2 cellular contexts compared by ENCODE assay signal in the genomic region with DNA sequence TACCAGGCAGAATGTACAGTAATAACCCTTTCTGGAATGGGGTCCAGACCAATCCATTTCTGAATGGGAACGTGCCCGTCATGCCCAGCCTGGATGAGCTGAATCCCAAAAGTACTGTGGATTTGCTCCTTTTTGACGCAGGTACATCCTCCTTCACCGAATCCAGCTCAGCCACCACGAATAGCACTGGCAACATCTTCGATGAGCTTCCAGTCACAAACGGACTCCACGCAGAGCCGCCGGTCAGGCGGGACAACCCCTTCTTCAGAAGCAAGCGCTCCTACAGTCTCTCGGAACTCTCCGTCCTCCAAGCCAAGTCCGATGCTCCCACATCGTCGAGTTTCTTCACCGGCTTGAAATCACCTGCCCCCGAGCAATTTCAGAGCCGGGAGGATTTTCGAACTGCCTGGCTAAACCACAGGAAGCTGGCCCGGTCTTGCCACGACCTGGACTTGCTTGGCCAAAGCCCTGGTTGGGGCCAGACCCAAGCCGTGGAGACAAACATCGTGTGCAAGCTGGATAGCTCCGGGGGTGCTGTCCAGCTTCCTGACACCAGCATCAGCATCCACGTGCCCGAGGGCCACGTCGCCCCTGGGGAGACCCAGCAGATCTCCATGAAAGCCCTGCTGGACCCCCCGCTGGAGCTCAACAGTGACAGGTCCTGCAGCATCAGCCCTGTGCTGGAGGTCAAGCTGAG.
TF ChIP-seq lines count a peak whose summit lies in the region.

No MANE protein-coding gene starts in this region.

TF ChIP-seq in SK-N-SH, 30 proteins besides CTCF, POLR2A, EP300 and RAD21 (continued from another document):
- TF ChIP-seq, protein P1, sequence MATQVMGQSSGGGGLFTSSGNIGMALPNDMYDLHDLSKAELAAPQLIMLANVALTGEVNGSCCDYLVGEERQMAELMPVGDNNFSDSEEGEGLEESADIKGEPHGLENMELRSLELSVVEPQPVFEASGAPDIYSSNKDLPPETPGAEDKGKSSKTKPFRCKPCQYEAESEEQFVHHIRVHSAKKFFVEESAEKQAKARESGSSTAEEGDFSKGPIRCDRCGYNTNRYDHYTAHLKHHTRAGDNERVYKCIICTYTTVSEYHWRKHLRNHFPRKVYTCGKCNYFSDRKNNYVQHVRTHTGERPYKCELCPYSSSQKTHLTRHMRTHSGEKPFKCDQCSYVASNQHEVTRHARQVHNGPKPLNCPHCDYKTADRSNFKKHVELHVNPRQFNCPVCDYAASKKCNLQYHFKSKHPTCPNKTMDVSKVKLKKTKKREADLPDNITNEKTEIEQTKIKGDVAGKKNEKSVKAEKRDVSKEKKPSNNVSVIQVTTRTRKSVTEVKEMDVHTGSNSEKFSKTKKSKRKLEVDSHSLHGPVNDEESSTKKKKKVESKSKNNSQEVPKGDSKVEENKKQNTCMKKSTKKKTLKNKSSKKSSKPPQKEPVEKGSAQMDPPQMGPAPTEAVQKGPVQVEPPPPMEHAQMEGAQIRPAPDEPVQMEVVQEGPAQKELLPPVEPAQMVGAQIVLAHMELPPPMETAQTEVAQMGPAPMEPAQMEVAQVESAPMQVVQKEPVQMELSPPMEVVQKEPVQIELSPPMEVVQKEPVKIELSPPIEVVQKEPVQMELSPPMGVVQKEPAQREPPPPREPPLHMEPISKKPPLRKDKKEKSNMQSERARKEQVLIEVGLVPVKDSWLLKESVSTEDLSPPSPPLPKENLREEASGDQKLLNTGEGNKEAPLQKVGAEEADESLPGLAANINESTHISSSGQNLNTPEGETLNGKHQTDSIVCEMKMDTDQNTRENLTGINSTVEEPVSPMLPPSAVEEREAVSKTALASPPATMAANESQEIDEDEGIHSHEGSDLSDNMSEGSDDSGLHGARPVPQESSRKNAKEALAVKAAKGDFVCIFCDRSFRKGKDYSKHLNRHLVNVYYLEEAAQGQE (IDR thresholded peaks at IDR 0.05; ENCODE audit: low read depth, low read length) = peak; percentile 75
- TF ChIP-seq, protein P2, sequence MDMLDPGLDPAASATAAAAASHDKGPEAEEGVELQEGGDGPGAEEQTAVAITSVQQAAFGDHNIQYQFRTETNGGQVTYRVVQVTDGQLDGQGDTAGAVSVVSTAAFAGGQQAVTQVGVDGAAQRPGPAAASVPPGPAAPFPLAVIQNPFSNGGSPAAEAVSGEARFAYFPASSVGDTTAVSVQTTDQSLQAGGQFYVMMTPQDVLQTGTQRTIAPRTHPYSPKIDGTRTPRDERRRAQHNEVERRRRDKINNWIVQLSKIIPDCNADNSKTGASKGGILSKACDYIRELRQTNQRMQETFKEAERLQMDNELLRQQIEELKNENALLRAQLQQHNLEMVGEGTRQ (IDR thresholded peaks at IDR 0.05; ENCODE audit: borderline replicate concordance, low read depth, low read length) = no peak

TF ChIP-seq in SK-N-SH treated with all-trans-retinoic acid at 6 μM for 48 hours, 23 proteins besides CTCF, POLR2A, EP300 and RAD21:
- TF ChIP-seq, protein P3, sequence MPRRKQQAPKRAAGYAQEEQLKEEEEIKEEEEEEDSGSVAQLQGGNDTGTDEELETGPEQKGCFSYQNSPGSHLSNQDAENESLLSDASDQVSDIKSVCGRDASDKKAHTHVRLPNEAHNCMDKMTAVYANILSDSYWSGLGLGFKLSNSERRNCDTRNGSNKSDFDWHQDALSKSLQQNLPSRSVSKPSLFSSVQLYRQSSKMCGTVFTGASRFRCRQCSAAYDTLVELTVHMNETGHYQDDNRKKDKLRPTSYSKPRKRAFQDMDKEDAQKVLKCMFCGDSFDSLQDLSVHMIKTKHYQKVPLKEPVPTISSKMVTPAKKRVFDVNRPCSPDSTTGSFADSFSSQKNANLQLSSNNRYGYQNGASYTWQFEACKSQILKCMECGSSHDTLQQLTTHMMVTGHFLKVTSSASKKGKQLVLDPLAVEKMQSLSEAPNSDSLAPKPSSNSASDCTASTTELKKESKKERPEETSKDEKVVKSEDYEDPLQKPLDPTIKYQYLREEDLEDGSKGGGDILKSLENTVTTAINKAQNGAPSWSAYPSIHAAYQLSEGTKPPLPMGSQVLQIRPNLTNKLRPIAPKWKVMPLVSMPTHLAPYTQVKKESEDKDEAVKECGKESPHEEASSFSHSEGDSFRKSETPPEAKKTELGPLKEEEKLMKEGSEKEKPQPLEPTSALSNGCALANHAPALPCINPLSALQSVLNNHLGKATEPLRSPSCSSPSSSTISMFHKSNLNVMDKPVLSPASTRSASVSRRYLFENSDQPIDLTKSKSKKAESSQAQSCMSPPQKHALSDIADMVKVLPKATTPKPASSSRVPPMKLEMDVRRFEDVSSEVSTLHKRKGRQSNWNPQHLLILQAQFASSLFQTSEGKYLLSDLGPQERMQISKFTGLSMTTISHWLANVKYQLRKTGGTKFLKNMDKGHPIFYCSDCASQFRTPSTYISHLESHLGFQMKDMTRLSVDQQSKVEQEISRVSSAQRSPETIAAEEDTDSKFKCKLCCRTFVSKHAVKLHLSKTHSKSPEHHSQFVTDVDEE (CRISPR knock-in tag; IDR thresholded peaks at IDR 0.05) = no peak
- TF ChIP-seq OSR1 (CRISPR knock-in tag; IDR thresholded peaks at IDR 0.05) (no peak), PPARA (CRISPR knock-in tag; IDR thresholded peaks at IDR 0.05; ENCODE audit: borderline replicate concordance) (no peak), TCF4 (CRISPR knock-in tag; IDR thresholded peaks at IDR 0.05; ENCODE audit: borderline replicate concordance) (no peak), ISL1 (CRISPR knock-in tag; IDR thresholded peaks at IDR 0.05) (no peak), ZFP30 (CRISPR knock-in tag; IDR thresholded peaks at IDR 0.05) (no peak)
